Comparison of ENCODE assay signal across 1 cellular context in the genomic region with DNA sequence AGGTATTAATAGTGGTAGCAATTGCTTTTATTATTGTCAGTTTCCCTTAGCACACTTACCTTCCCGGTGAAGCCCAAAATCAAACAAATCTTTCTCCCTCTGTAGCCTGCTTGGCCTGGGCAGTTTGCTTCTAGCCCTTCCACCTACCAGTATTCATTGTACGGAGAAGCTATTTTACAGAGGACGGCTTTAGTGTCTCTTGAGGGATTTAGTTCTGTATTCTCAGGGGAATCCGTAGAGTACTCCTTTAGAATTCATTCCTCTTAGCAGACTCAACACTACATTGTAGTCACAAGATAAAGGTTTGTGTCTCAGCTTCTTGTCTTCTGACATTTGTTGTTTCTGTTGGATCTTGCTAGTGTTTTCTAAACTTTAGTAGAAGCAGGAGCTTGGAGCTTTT.
TF ChIP-seq lines count a peak whose summit lies in the region.

No MANE protein-coding gene starts in this region.

TF ChIP-seq in HEK293, 187 proteins besides CTCF, POLR2A, EP300 and RAD21 (continued from another document):
- TF ChIP-seq, protein P1, sequence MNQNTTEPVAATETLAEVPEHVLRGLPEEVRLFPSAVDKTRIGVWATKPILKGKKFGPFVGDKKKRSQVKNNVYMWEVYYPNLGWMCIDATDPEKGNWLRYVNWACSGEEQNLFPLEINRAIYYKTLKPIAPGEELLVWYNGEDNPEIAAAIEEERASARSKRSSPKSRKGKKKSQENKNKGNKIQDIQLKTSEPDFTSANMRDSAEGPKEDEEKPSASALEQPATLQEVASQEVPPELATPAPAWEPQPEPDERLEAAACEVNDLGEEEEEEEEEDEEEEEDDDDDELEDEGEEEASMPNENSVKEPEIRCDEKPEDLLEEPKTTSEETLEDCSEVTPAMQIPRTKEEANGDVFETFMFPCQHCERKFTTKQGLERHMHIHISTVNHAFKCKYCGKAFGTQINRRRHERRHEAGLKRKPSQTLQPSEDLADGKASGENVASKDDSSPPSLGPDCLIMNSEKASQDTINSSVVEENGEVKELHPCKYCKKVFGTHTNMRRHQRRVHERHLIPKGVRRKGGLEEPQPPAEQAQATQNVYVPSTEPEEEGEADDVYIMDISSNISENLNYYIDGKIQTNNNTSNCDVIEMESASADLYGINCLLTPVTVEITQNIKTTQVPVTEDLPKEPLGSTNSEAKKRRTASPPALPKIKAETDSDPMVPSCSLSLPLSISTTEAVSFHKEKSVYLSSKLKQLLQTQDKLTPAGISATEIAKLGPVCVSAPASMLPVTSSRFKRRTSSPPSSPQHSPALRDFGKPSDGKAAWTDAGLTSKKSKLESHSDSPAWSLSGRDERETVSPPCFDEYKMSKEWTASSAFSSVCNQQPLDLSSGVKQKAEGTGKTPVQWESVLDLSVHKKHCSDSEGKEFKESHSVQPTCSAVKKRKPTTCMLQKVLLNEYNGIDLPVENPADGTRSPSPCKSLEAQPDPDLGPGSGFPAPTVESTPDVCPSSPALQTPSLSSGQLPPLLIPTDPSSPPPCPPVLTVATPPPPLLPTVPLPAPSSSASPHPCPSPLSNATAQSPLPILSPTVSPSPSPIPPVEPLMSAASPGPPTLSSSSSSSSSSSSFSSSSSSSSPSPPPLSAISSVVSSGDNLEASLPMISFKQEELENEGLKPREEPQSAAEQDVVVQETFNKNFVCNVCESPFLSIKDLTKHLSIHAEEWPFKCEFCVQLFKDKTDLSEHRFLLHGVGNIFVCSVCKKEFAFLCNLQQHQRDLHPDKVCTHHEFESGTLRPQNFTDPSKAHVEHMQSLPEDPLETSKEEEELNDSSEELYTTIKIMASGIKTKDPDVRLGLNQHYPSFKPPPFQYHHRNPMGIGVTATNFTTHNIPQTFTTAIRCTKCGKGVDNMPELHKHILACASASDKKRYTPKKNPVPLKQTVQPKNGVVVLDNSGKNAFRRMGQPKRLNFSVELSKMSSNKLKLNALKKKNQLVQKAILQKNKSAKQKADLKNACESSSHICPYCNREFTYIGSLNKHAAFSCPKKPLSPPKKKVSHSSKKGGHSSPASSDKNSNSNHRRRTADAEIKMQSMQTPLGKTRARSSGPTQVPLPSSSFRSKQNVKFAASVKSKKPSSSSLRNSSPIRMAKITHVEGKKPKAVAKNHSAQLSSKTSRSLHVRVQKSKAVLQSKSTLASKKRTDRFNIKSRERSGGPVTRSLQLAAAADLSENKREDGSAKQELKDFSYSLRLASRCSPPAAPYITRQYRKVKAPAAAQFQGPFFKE (tag by site-specific recombination; IDR thresholded peaks at IDR 0.05; ENCODE audit: borderline replicate concordance), result no peak
- TF ChIP-seq, protein P2, sequence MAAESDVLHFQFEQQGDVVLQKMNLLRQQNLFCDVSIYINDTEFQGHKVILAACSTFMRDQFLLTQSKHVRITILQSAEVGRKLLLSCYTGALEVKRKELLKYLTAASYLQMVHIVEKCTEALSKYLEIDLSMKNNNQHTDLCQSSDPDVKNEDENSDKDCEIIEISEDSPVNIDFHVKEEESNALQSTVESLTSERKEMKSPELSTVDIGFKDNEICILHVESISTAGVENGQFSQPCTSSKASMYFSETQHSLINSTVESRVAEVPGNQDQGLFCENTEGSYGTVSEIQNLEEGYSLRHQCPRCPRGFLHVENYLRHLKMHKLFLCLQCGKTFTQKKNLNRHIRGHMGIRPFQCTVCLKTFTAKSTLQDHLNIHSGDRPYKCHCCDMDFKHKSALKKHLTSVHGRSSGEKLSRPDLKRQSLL (tag by site-specific recombination; IDR thresholded peaks at IDR 0.05), result no peak
- TF ChIP-seq ZNF529 (tag by site-specific recombination; IDR thresholded peaks at IDR 0.05; ENCODE audit: insufficient replicate concordance) (no peak), TCF7L2 (IDR thresholded peaks at IDR 0.05; ENCODE audit: borderline replicate concordance, low read depth, low read length) (no peak), ZNF701 (tag by site-specific recombination; IDR thresholded peaks at IDR 0.05) (no peak), ZBTB1 (tag by site-specific recombination; IDR thresholded peaks at IDR 0.05) (no peak), YY2 (tag by site-specific recombination; IDR thresholded peaks at IDR 0.05) (no peak), ZNF473 (tag by site-specific recombination; IDR thresholded peaks at IDR 0.05) (no peak), ZNF302 (tag by site-specific recombination; IDR thresholded peaks at IDR 0.05; ENCODE audit: low read depth) (no peak), GLIS2 (tag by site-specific recombination; IDR thresholded peaks at IDR 0.05) (no peak), ZNF561 (tag by site-specific recombination; IDR thresholded peaks at IDR 0.05; ENCODE audit: borderline replicate concordance) (no peak), IKZF3 (tag by site-specific recombination; IDR thresholded peaks at IDR 0.05) (no peak)
- TF ChIP-seq, protein P3, sequence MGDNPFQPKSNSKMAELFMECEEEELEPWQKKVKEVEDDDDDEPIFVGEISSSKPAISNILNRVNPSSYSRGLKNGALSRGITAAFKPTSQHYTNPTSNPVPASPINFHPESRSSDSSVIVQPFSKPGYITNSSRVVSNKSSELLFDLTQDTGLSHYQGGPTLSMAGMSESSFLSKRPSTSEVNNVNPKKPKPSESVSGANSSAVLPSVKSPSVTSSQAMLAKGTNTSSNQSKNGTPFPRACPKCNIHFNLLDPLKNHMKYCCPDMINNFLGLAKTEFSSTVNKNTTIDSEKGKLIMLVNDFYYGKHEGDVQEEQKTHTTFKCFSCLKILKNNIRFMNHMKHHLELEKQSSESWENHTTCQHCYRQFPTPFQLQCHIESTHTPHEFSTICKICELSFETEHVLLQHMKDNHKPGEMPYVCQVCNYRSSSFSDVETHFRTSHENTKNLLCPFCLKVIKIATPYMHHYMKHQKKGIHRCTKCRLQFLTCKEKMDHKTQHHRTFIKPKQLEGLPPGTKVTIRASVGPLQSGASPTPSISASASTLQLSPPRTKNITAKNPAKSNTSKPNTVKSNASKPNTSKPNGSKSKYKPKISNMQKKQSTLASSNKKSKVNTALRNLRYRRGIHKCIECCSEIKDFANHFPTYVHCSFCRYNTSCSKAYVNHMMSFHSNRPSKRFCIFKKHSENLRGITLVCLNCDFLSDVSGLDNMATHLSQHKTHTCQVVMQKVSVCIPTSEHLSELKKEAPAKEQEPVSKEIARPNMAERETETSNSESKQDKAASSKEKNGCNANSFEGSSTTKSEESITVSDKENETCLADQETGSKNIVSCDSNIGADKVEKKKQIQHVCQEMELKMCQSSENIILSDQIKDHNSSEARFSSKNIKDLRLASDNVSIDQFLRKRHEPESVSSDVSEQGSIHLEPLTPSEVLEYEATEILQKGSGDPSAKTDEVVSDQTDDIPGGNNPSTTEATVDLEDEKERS (tag by site-specific recombination; IDR thresholded peaks at IDR 0.05), result no peak
- TF ChIP-seq, protein P4, sequence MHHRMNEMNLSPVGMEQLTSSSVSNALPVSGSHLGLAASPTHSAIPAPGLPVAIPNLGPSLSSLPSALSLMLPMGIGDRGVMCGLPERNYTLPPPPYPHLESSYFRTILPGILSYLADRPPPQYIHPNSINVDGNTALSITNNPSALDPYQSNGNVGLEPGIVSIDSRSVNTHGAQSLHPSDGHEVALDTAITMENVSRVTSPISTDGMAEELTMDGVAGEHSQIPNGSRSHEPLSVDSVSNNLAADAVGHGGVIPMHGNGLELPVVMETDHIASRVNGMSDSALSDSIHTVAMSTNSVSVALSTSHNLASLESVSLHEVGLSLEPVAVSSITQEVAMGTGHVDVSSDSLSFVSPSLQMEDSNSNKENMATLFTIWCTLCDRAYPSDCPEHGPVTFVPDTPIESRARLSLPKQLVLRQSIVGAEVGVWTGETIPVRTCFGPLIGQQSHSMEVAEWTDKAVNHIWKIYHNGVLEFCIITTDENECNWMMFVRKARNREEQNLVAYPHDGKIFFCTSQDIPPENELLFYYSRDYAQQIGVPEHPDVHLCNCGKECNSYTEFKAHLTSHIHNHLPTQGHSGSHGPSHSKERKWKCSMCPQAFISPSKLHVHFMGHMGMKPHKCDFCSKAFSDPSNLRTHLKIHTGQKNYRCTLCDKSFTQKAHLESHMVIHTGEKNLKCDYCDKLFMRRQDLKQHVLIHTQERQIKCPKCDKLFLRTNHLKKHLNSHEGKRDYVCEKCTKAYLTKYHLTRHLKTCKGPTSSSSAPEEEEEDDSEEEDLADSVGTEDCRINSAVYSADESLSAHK (tag by site-specific recombination; IDR thresholded peaks at IDR 0.05), result no peak
